In the genomic region with DNA sequence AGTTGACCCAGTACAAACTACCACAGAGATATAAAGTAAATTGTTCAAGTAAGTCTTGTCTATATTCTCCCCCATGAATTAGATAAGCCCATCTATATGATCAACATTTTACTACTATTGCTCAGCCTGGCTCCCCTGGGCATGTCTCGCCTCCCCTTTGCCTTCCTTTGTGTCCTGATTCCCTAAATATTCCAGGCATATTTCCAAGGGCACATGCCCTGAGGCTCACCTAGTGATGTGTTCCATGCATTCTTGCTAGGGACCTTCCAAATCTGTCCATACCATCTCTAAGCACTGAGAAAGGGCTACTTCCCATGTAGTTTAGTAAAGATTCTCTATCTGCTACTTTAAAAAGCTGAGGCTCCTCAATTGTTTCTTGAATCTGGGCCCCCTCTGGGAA, we compare ENCODE assay signal across 33 cellular contexts.
"Had no signal": no experiment of that assay in that cellular context is flagged by ENCODE, and none has a peak within 500 bp of the region (broad histone marks: within the 10 kb centered on the region; RNA-seq: fewer than 3 reads in every experiment).

No MANE protein-coding gene starts in this region.

- ATAC-seq: activated CD4-positive, alpha-beta T cell treated with anti-CD3 and anti-CD28 coated beads for 36 hours; activated CD4-positive, CD25-positive, alpha-beta regulatory T cell treated with anti-CD3 and anti-CD28 coated beads, Interleukin-2, amount 50 U/mL, for 24 hours; activated naive CD8-positive, alpha-beta T cell treated with anti-CD3 and anti-CD28 coated beads, Interleukin-2, amount 50 U/mL, for 24 hours; activated T-cell treated with anti-CD3 and anti-CD28 coated beads, Interleukin-2, amount 50 U/mL, for 4 hours; WTC11 had no signal

- H3K9me3 Mint-ChIP-seq: activated CD4-positive, alpha-beta memory T cell treated with anti-CD3 and anti-CD28 coated beads for 36 hours; activated naive CD4-positive, alpha-beta T cell treated with anti-CD3 and anti-CD28 coated beads, Interleukin-2, amount 10 ng/mL, durations not matched to agents 7 days and 5 days; activated naive CD8-positive, alpha-beta T cell treated with anti-CD3 and anti-CD28 coated beads, Interleukin-2, amount 50 U/mL, for 24 hours; activated T-cell treated with anti-CD3 and anti-CD28 coated beads, Interleukin-2, amount 50 U/mL, for 4 hours; activated T-helper 1 cell treated with anti-CD3 and anti-CD28 coated beads, Interleukin-12 subunit alpha, Interleukin-12 subunit beta, Interleukin-2, Interleukin-4 antibody, amounts not matched to agents 30 ng/mL and 10 ng/mL and 1 ng/mL, durations not matched to agents 14 hours and 24 hours and 36 hours had no signal

- H3K36me3 ChIP-seq: Peyer's patch had no signal

- H3K27ac ChIP-seq: Peyer's patch had no signal

- H3K4me1 Mint-ChIP-seq: activated CD4-positive, alpha-beta T cell treated with anti-CD3 and anti-CD28 coated beads for 36 hours; activated naive CD4-positive, alpha-beta T cell treated with anti-CD3 and anti-CD28 coated beads, Interleukin-2, amount 10 ng/mL, durations not matched to agents 7 days and 5 days; activated naive CD8-positive, alpha-beta T cell treated with anti-CD3 and anti-CD28 coated beads, Interleukin-2, amount 50 U/mL, for 24 hours; brain; WTC11 had no signal

- FAIRE-seq: colon, TTC549 had no signal

- H3K27ac Mint-ChIP-seq: activated CD4-positive, alpha-beta memory T cell treated with anti-CD3 and anti-CD28 coated beads for 36 hours; activated CD4-positive, alpha-beta T cell treated with anti-CD3 and anti-CD28 coated beads for 36 hours; activated naive CD4-positive, alpha-beta T cell treated with anti-CD3 and anti-CD28 coated beads, Interleukin-2, amount 10 ng/mL, durations not matched to agents 7 days and 5 days; activated naive CD8-positive, alpha-beta T cell; activated naive CD8-positive, alpha-beta T cell treated with anti-CD3 and anti-CD28 coated beads, Interleukin-2, amount 50 U/mL, for 24 hours; activated T-helper 1 cell treated with anti-CD3 and anti-CD28 coated beads, Interleukin-12 subunit alpha, Interleukin-12 subunit beta, Interleukin-2, Interleukin-4 antibody, amounts not matched to agents 30 ng/mL and 10 ng/mL and 1 ng/mL, durations not matched to agents 14 hours and 24 hours and 36 hours; brain; WTC11 had no signal

- DNase-seq: activated CD4-positive, alpha-beta memory T cell treated with anti-CD3 and anti-CD28 coated beads for 36 hours; activated CD4-positive, alpha-beta T cell treated with anti-CD3 and anti-CD28 coated beads for 36 hours; activated CD4-positive, alpha-beta T cell treated with anti-CD3 and anti-CD28 coated beads, Interleukin-2, amount 50 U/mL, for 1 hour; activated CD8-positive, alpha-beta memory T cell treated with anti-CD3 and anti-CD28 coated beads, Interleukin-2, amount 50 U/mL, for 4 hours; activated gamma-delta T cell treated with Interleukin-2 at 50 U/mL for 16 hours; activated naive CD4-positive, alpha-beta T cell treated with anti-CD3 and anti-CD28 coated beads, Interleukin-2, amount 10 ng/mL, durations not matched to agents 7 days and 5 days; activated naive CD8-positive, alpha-beta T cell treated with anti-CD3 and anti-CD28 coated beads, Interleukin-2, amount 50 U/mL, for 24 hours; activated T-cell treated with anti-CD3 and anti-CD28 coated beads for 4 hours; activated T-cell treated with anti-CD3 and anti-CD28 coated beads, Interleukin-2, amount 50 U/mL, for 4 hours; anterior cingulate cortex; central memory CD4-positive, alpha-beta T cell; Kasumi-1; KG1; NCI-H1092 treated with DMSO at 0.1 percent for 48 hours; NCI-H146; NCI-H187; NCI-H2081; NCI-H2171 treated with DMSO at 0.1 percent for 48 hours; NCI-H2227 treated with DMSO at 0.1 percent for 48 hours; NCI-H446; NCI-H510A treated with DMSO at 0.1 percent for 48 hours; NCI-H526 treated with DMSO at 0.1 percent for 48 hours; Peyer's patch; Right ventricle myocardium superior; SW 1271; T-helper 1 cell had no signal

- H3K9me3 ChIP-seq: Peyer's patch had no signal

- H3K4me3 ChIP-seq: Peyer's patch had no signal

- H3K4me1 ChIP-seq: Peyer's patch had no signal

- H3K36me3 Mint-ChIP-seq: activated CD4-positive, alpha-beta memory T cell treated with anti-CD3 and anti-CD28 coated beads for 36 hours; activated naive CD4-positive, alpha-beta T cell treated with anti-CD3 and anti-CD28 coated beads, Interleukin-2, amount 10 ng/mL, durations not matched to agents 7 days and 5 days; activated naive CD8-positive, alpha-beta T cell; brain had no signal

- H3K4me3 Mint-ChIP-seq: activated CD4-positive, alpha-beta memory T cell treated with anti-CD3 and anti-CD28 coated beads for 36 hours; activated CD4-positive, alpha-beta T cell treated with anti-CD3 and anti-CD28 coated beads for 36 hours; activated naive CD4-positive, alpha-beta T cell treated with anti-CD3 and anti-CD28 coated beads, Interleukin-2, amount 10 ng/mL, durations not matched to agents 7 days and 5 days; activated naive CD8-positive, alpha-beta T cell; activated naive CD8-positive, alpha-beta T cell treated with anti-CD3 and anti-CD28 coated beads, Interleukin-2, amount 50 U/mL, for 24 hours; activated T-cell treated with anti-CD3 and anti-CD28 coated beads, Interleukin-2, amount 50 U/mL, for 4 hours; activated T-helper 1 cell treated with anti-CD3 and anti-CD28 coated beads, Interleukin-12 subunit alpha, Interleukin-12 subunit beta, Interleukin-2, Interleukin-4 antibody, amounts not matched to agents 30 ng/mL and 10 ng/mL and 1 ng/mL, durations not matched to agents 14 hours and 24 hours and 36 hours; brain; WTC11 had no signal

- H3K27me3 Mint-ChIP-seq: activated CD4-positive, alpha-beta T cell treated with anti-CD3 and anti-CD28 coated beads for 36 hours; activated naive CD8-positive, alpha-beta T cell; activated naive CD8-positive, alpha-beta T cell treated with anti-CD3 and anti-CD28 coated beads, Interleukin-2, amount 50 U/mL, for 24 hours had no signal

- H3K27me3 ChIP-seq: Peyer's patch had no signal
